ENCODE assay signal across 22 cellular contexts in the genomic region with DNA sequence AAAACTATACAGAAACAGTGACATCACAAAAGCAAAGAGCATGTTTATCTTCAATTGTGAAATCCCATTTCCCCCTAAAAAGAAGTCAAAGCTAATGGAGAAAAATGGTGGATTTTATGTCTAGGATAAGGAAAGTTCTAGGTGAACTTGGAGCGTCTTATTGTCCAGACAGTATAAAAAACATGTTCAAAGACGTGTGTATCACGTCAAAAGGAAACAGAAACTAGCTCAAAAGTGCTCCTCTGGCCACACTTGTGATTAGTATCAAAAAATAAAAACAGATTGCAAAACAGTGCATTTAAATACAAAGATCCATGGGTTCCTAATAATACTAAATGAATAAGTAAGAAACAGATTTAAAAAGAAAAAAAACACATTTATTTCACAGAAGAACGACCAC.
"Had no signal": no experiment of that assay in that cellular context is flagged by ENCODE, and none has a peak within 500 bp of the region (broad histone marks: within the 10 kb centered on the region; RNA-seq: fewer than 3 reads in every experiment).

No MANE protein-coding gene starts in this region.

- H3K27ac ChIP-seq: RWPE1 had no signal

- H3K4me3 ChIP-seq: K562 had no signal

- DNase-seq: Karpas-422, MV-4-11, NCI-H1048, NCI-H1105, NCI-H1417, NCI-H1436 treated with DMSO at 0.1 percent for 48 hours, NCI-H1694, NCI-H187 treated with DMSO at 0.1 percent for 48 hours, NCI-H2081, NCI-H2107, NCI-H2227 treated with DMSO at 0.1 percent for 48 hours, NCI-H524, NCI-H526 treated with DMSO at 0.1 percent for 48 hours, NCI-H748 treated with DMSO at 0.1 percent for 48 hours, PC-3, SHP77, SK-N-SH, SW 1271, T-cell had no signal

- H3K9me2 ChIP-seq: SK-N-SH had no signal

- H3K9ac ChIP-seq: SK-N-SH had no signal

- H3K4me2 ChIP-seq: SK-N-SH had no signal

- ATAC-seq: K562, Panc1, PC-3, T-cell had no signal

- H3K9me3 ChIP-seq: SK-N-SH had no signal
